ENCODE assay signal across 12 cellular contexts in genomic region chr5:522899-523657, GRCh38. TPM values are rescaled to one million over a fixed set of nuclear protein-coding genes. Genes with fewer than 3 reads are reported as not detected.
DNase-seq lines count a peak whose midpoint lies in the region; ATAC-seq, FAIRE-seq and TF ChIP-seq lines count a peak whose summit lies in the region.
"Had no signal": no experiment of that assay in that cellular context is flagged by ENCODE, and none has a peak within 500 bp of the region (broad histone marks: within the 10 kb centered on the region; RNA-seq: fewer than 3 reads in every experiment).

No MANE protein-coding gene starts in this region.

- H3K4me3 Mint-ChIP-seq in activated CD8-positive, alpha-beta T cell treated with anti-CD3 and anti-CD28 coated beads for 36 hours, result no peak overlapping the region
- no peak overlapping the region for H3K4me3 Mint-ChIP-seq in activated CD8-positive, alpha-beta T cell treated with anti-CD3 and anti-CD28 coated beads, Interleukin-2, amount 10 ng/mL, durations not matched to agents 7 days and 5 days
- H3K4me3 Mint-ChIP-seq in endodermal cell, result peak overlapping the region; percentile 47

- peak; percentile 12 for ATAC-seq in activated CD8-positive, alpha-beta T cell treated with anti-CD3 and anti-CD28 coated beads for 36 hours
- ATAC-seq in activated CD8-positive, alpha-beta T cell treated with anti-CD3 and anti-CD28 coated beads, Interleukin-2, amount 10 ng/mL, durations not matched to agents 7 days and 5 days, result no peak
- peak; percentile 14 for ATAC-seq in sciatic nerve
- no peak for ATAC-seq in GM18498 (IDR thresholded peaks at IDR 0.05; ENCODE audit: unreplicated experiment)

- peaks cover 4% of the 10 kb centered on the region for H3K4me1 ChIP-seq in endodermal cell (ENCODE audit: control insufficient read depth, insufficient read depth, low read length)

- H3K27me3 Mint-ChIP-seq in activated CD8-positive, alpha-beta T cell treated with anti-CD3 and anti-CD28 coated beads for 36 hours, result peaks cover 49% of the 10 kb centered on the region
- H3K27me3 Mint-ChIP-seq in activated CD8-positive, alpha-beta T cell treated with anti-CD3 and anti-CD28 coated beads, Interleukin-2, amount 10 ng/mL, durations not matched to agents 7 days and 5 days (ENCODE audit: low read depth), result peaks cover 44% of the 10 kb centered on the region
- peaks cover 71% of the 10 kb centered on the region for H3K27me3 Mint-ChIP-seq in endodermal cell (ENCODE audit: insufficient read depth)

- H3K27ac Mint-ChIP-seq in activated CD8-positive, alpha-beta T cell treated with anti-CD3 and anti-CD28 coated beads for 36 hours, result no peak overlapping the region
- H3K27ac Mint-ChIP-seq in activated CD8-positive, alpha-beta T cell treated with anti-CD3 and anti-CD28 coated beads, Interleukin-2, amount 10 ng/mL, durations not matched to agents 7 days and 5 days, result no peak overlapping the region
- H3K27ac Mint-ChIP-seq in endodermal cell, result no peak overlapping the region

- no peaks in the 10 kb centered on the region for H3K9me3 Mint-ChIP-seq in activated CD8-positive, alpha-beta T cell treated with anti-CD3 and anti-CD28 coated beads for 36 hours
- no peaks in the 10 kb centered on the region for H3K9me3 Mint-ChIP-seq in activated CD8-positive, alpha-beta T cell treated with anti-CD3 and anti-CD28 coated beads, Interleukin-2, amount 10 ng/mL, durations not matched to agents 7 days and 5 days (ENCODE audit: insufficient read depth)
- no peaks in the 10 kb centered on the region for H3K9me3 Mint-ChIP-seq in endodermal cell

- no peak for FAIRE-seq in H54 (lab: Jason Lieb, UNC)

- CTCF ChIA-PET in activated CD8-positive, alpha-beta T cell treated with anti-CD3 and anti-CD28 coated beads for 36 hours (lab: Charles Lee), result no interaction called here
- CTCF ChIA-PET in activated CD8-positive, alpha-beta T cell treated with anti-CD3 and anti-CD28 coated beads, Interleukin-2, amount 10 ng/mL, durations not matched to agents 7 days and 5 days (lab: Charles Lee), result interaction anchor here (1.0 kb wide), 2 partner anchors 16 to 76 kb away, joined by 3 read pairs; no protein-coding TSS in a partner anchor

- WGBS in endodermal cell (ENCODE audit: insufficient coverage in 1 of 2, insufficient read length in 1 of 2), 2 experiments, result 23 to 28% methylated on average over 18 to 30 of the region's 30 CpGs

- TF ChIP-seq CTCF in activated CD8-positive, alpha-beta T cell treated with anti-CD3 and anti-CD28 coated beads for 36 hours (IDR thresholded peaks at IDR 0.05), result no peak
- peak; percentile 41 for TF ChIP-seq CTCF in endodermal cell (conservative IDR thresholded peaks at IDR 0.05)

- no peaks in the 10 kb centered on the region for H3K36me3 ChIP-seq in endodermal cell (ENCODE audit: control insufficient read depth, insufficient read depth, low read length)

- H3K9me3 ChIP-seq in endodermal cell (ENCODE audit: control insufficient read depth, low read length), result no peaks in the 10 kb centered on the region

- H3K27me3 ChIP-seq in endodermal cell (ENCODE audit: control insufficient read depth, insufficient read depth, low read length, poor library complexity, severe bottlenecking), result peaks cover 69% of the 10 kb centered on the region

- no peak for DNase-seq in activated CD8-positive, alpha-beta T cell treated with anti-CD3 and anti-CD28 coated beads for 36 hours
- DNase-seq in activated CD8-positive, alpha-beta T cell treated with anti-CD3 and anti-CD28 coated beads, Interleukin-2, amount 10 ng/mL, durations not matched to agents 7 days and 5 days, result no peak
- DNase-seq in NCI-H2171 (lab: John Stamatoyannopoulos, UW) (peak; percentile 69), endodermal cell (peak; percentile 73), sciatic nerve (ENCODE audit: low spot score) (no peak), H54 (ENCODE audit: insufficient read length, low spot score) (no peak), COLO829 (ENCODE audit: low spot score) (no peak)
- DNase-seq: activated naive CD4-positive, alpha-beta T cell; KBM-7; PC-9; stimulated activated CD8-positive, alpha-beta memory T cell treated with anti-CD3 and anti-CD28 coated beads, Interleukin-4, amount 100 ng/mL, for 48 hours had no signal

- no peak overlapping the region for H3K27ac ChIP-seq in endodermal cell (ENCODE audit: low read depth, low read length)
- H3K27ac ChIP-seq: PC-9 had no signal

- H3K9ac ChIP-seq in endodermal cell (ENCODE audit: extremely low read depth, low read length, poor library complexity, severe bottlenecking), result no peak overlapping the region

- no peak for TF ChIP-seq POLR2A in H54 (IDR thresholded peaks at IDR 0.05; ENCODE audit: low read depth, low read length)

- POLR2A ChIA-PET in activated CD8-positive, alpha-beta T cell treated with anti-CD3 and anti-CD28 coated beads for 36 hours (lab: Charles Lee), result no interaction called here
- POLR2A ChIA-PET in activated CD8-positive, alpha-beta T cell treated with anti-CD3 and anti-CD28 coated beads, Interleukin-2, amount 10 ng/mL, durations not matched to agents 7 days and 5 days (lab: Charles Lee), result no interaction called here

- H3K36me3 Mint-ChIP-seq in activated CD8-positive, alpha-beta T cell treated with anti-CD3 and anti-CD28 coated beads for 36 hours (ENCODE audit: low read depth), result no peaks in the 10 kb centered on the region
- H3K36me3 Mint-ChIP-seq in activated CD8-positive, alpha-beta T cell treated with anti-CD3 and anti-CD28 coated beads, Interleukin-2, amount 10 ng/mL, durations not matched to agents 7 days and 5 days (ENCODE audit: low read depth), result no peaks in the 10 kb centered on the region
- H3K36me3 Mint-ChIP-seq in endodermal cell (ENCODE audit: low read depth), result no peaks in the 10 kb centered on the region

- intact Hi-C loops in activated CD8-positive, alpha-beta T cell treated with anti-CD3 and anti-CD28 coated beads for 36 hours (cut with micrococcal nuclease), result no loop called here
- intact Hi-C loops in sciatic nerve (cut with DNase I), result no loop called here

- peak overlapping the region; percentile 14 for H3K4me3 ChIP-seq in endodermal cell (ENCODE audit: low read length)
- H3K4me3 ChIP-seq: PC-9 had no signal

- peaks cover 26% of the 10 kb centered on the region for H3K4me1 Mint-ChIP-seq in activated CD8-positive, alpha-beta T cell treated with anti-CD3 and anti-CD28 coated beads for 36 hours (ENCODE audit: low read depth)
- peaks cover 30% of the 10 kb centered on the region for H3K4me1 Mint-ChIP-seq in activated CD8-positive, alpha-beta T cell treated with anti-CD3 and anti-CD28 coated beads, Interleukin-2, amount 10 ng/mL, durations not matched to agents 7 days and 5 days (ENCODE audit: low read depth)
- peaks cover 12% of the 10 kb centered on the region for H3K4me1 Mint-ChIP-seq in endodermal cell

RNA-seq across cellular contexts. Expression of gene SLC9A3, which starts 1.2 kb away (rescaled TPM):
- 1 to 10 TPM; 3.2 to 3.3 TPM for total RNA-seq in activated CD8-positive, alpha-beta T cell treated with anti-CD3 and anti-CD28 coated beads for 36 hours
- total RNA-seq in activated CD8-positive, alpha-beta T cell treated with anti-CD3 and anti-CD28 coated beads, Interleukin-2, amount 10 ng/mL, durations not matched to agents 7 days and 5 days, result 1 to 10 TPM; 1.6 to 1.9 TPM
- total RNA-seq in endodermal cell, result 1 to 10 TPM; 1.3 to 1.5 TPM
- 1.5 TPM for polyA plus RNA-seq in endodermal cell (2013, experiment 1 of 2)
- polyA plus RNA-seq in endodermal cell (2013, experiment 2 of 2), result 1.4 TPM
- total RNA-seq in sciatic nerve, result 12.3 TPM

Comparison
In these comparisons a context has a peak if more than half of its experiments do, and no peak if none do; other contexts are left out.
1. ATAC-seq: peak in activated CD8-positive, alpha-beta T cell treated with anti-CD3 and anti-CD28 coated beads for 36 hours (single experiment) and sciatic nerve (single experiment); none in activated CD8-positive, alpha-beta T cell treated with anti-CD3 and anti-CD28 coated beads, Interleukin-2, amount 10 ng/mL, durations not matched to agents 7 days and 5 days (single experiment) and GM18498 (single experiment).
2. DNase-seq: peak in NCI-H2171 (single experiment) and endodermal cell (single experiment); none in activated CD8-positive, alpha-beta T cell treated with anti-CD3 and anti-CD28 coated beads for 36 hours (single experiment), activated CD8-positive, alpha-beta T cell treated with anti-CD3 and anti-CD28 coated beads, Interleukin-2, amount 10 ng/mL, durations not matched to agents 7 days and 5 days (single experiment), sciatic nerve (single experiment), H54 (single experiment) and COLO829 (single experiment).